ENCODE assay signal across 1 cellular context in the genomic region with DNA sequence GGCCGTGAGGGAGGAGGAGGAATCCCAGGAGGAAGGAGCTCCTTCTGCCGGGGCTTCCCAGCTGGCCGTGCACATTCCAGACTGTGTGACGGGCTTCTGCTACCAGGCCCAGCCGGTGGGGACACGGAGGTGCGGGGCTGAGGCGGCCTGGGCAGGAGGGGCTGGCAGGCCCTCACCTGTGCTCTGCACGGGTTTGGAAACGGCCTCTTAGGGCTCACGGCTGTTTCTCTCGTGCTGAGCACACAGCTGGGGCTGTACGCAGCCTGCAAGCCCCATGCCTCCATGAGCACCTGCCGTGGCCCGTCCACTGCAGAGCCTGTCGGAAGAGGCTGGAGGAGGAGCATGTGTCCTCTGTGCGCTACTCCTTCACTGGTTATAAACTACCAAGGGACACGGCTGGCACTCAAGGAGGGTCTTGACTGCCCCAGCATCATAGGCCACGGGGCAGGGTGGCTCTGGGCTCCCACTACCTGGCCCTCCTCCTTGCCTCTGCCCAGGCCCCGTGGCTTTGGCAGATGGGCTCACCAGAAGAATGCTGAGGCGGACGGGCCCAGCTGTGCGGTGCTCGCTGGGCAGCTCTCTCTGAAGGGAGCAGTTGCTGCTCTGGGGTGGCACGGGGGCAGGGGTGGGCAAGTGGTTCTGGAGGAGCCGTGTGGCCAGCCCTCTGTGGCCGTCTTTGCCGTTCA.
TF ChIP-seq lines count a peak whose summit lies in the region.

No MANE protein-coding gene starts in this region.

TF ChIP-seq in GM23338, 12 proteins besides CTCF, POLR2A, EP300 and RAD21 (continued from another document):
- TF ChIP-seq REST (IDR thresholded peaks at IDR 0.05; ENCODE audit: unreplicated experiment) (no peak), EZH2 (IDR thresholded peaks at IDR 0.05; ENCODE audit: low read depth, unreplicated experiment) (no peak), POLR2AphosphoS5 (IDR thresholded peaks at IDR 0.05; ENCODE audit: low read depth) (no peak)
